Comparison of ENCODE assay signal across 24 cellular contexts in genomic region chr5:140117523-140117922, GRCh38. TPM values are rescaled to one million over a fixed set of nuclear protein-coding genes. Genes with fewer than 3 reads are reported as not detected.
DNase-seq lines count a peak whose midpoint lies in the region; ATAC-seq and TF ChIP-seq lines count a peak whose summit lies in the region.
"Had no signal": no experiment of that assay in that cellular context is flagged by ENCODE, and none has a peak within 500 bp of the region (broad histone marks: within the 10 kb centered on the region; RNA-seq: fewer than 3 reads in every experiment).

No MANE protein-coding gene starts in this region.

- no peaks in the 10 kb centered on the region for H3K9me2 ChIP-seq in GM23248 (ENCODE audit: insufficient read depth)
- H3K9me2 ChIP-seq in hepatocyte (replicated peaks; ENCODE audit: insufficient read depth): no peaks in the 10 kb centered on the region

- H3K27me3 Mint-ChIP-seq in stimulated activated naive CD8-positive, alpha-beta T cell treated with anti-CD3 and anti-CD28 coated beads, Interleukin-15, amount 100 ng/mL, for 72 hours: no peaks in the 10 kb centered on the region
- H3K27me3 Mint-ChIP-seq in activated T-cell treated with anti-CD3 and anti-CD28 coated beads, Interleukin-2, amount 50 U/mL, for 72 hours (ENCODE audit: low read depth): no peaks in the 10 kb centered on the region
- H3K27me3 Mint-ChIP-seq: stimulated activated memory B cell treated with anti-CD40 and anti-IgM and Interleukin-4, amounts not matched to agents 10 μg/mL and 1 μg/mL and 100 μg/mL, for 72 hours had no signal

- H4K20me1 ChIP-seq in GM23248 (ENCODE audit: insufficient read depth) (peaks cover 18% of the 10 kb centered on the region; the same call in 1 of the 2 replicates), hepatocyte (ENCODE audit: insufficient read depth, poor library complexity, severe bottlenecking) (peaks cover 29% of the 10 kb centered on the region)

- no TSS peak for BruUV-seq in Panc1 (replicated peaks; lab: Mats Ljungman, UMichigan)

- CTCF ChIA-PET in Panc1 (lab: Charles Lee): interaction anchor here (1.1 kb wide), 2 partner anchors 27 to 45 kb away, joined by 3 to 5 read pairs; no protein-coding TSS in a partner anchor

- intact Hi-C loops in Panc1 (cut with micrococcal nuclease; ENCODE audit: unreplicated experiment): loop anchor here (5.0 kb wide), 1 partner anchor 40 kb away; no protein-coding TSS in a partner anchor

- POLR2A ChIA-PET in Panc1 (lab: Charles Lee): no interaction called here

- no peaks in the 10 kb centered on the region for H3K9me3 Mint-ChIP-seq in stimulated activated naive CD8-positive, alpha-beta T cell treated with anti-CD3 and anti-CD28 coated beads, Interleukin-15, amount 100 ng/mL, for 72 hours
- H3K9me3 Mint-ChIP-seq in activated T-cell treated with anti-CD3 and anti-CD28 coated beads, Interleukin-2, amount 50 U/mL, for 72 hours: no peaks in the 10 kb centered on the region
- H3K9me3 Mint-ChIP-seq: stimulated activated memory B cell treated with anti-CD40 and anti-IgM and Interleukin-4, amounts not matched to agents 10 μg/mL and 1 μg/mL and 100 μg/mL, for 72 hours had no signal

- H3K36me3 ChIP-seq in BE2C (no peaks in the 10 kb centered on the region), GM23248 (ENCODE audit: low read depth) (no peaks in the 10 kb centered on the region; the same call in 1 of the 2 replicates), Panc1 (ENCODE audit: control insufficient read depth, insufficient read depth, low read length) (0 out of 2 replicates have a peak, but pooled peaks cover 3% of the 10 kb centered on the region), hepatocyte (replicated peaks; ENCODE audit: insufficient read depth, low read depth) (no peaks in the 10 kb centered on the region)
- H3K36me3 ChIP-seq: BLaER1 had no signal

- H3K27me3 ChIP-seq in BE2C (no peaks in the 10 kb centered on the region), GM23248 (replicated peaks; ENCODE audit: insufficient read depth) (no peaks in the 10 kb centered on the region), Panc1 (ENCODE audit: control insufficient read depth, insufficient read depth, low read length) (no peaks in the 10 kb centered on the region), hepatocyte (peaks cover 1% of the 10 kb centered on the region)

- TF ChIP-seq CTCF in BE2C (IDR thresholded peaks at IDR 0.05; ENCODE audit: low read depth, low read length) (no peak), Panc1 (IDR thresholded peaks at IDR 0.05) (no peak), hepatocyte (IDR thresholded peaks at IDR 0.05; ENCODE audit: poor library complexity) (no peak)

- H2AFZ ChIP-seq in GM23248: no peak overlapping the region
- no peak overlapping the region for H2AFZ ChIP-seq in hepatocyte

- H3K4me3 ChIP-seq in BE2C (ENCODE audit: low read depth, low read length) (peak overlapping the region; percentile 2; the same call in 1 of the 2 replicates), GM23248 (no peak overlapping the region), Panc1 (ENCODE audit: low read depth in 2 of 2, low read length in 2 of 2) (no peak overlapping the region), hepatocyte (no peak overlapping the region)
- H3K4me3 ChIP-seq: BLaER1 had no signal

- H3K27ac Mint-ChIP-seq in stimulated activated naive CD8-positive, alpha-beta T cell treated with anti-CD3 and anti-CD28 coated beads, Interleukin-15, amount 100 ng/mL, for 72 hours: no peak overlapping the region
- H3K27ac Mint-ChIP-seq in activated T-cell treated with anti-CD3 and anti-CD28 coated beads, Interleukin-2, amount 50 U/mL, for 72 hours: no peak overlapping the region
- H3K27ac Mint-ChIP-seq: stimulated activated memory B cell treated with anti-CD40 and anti-IgM and Interleukin-4, amounts not matched to agents 10 μg/mL and 1 μg/mL and 100 μg/mL, for 72 hours had no signal

- H3K4me2 ChIP-seq in GM23248 (ENCODE audit: unreplicated experiment): peak overlapping the region; percentile 81
- H3K4me2 ChIP-seq in hepatocyte: peak overlapping the region; percentile 98

- in situ Hi-C loops in GM23248 (cut with MboI) (no loop called here), Panc1 (cut with HindIII; ENCODE audit: low pct_unique_long_range_greater_than_20kb, low sequenced_read_pairs) (no loop called here)

- H3K36me3 Mint-ChIP-seq in activated T-cell treated with anti-CD3 and anti-CD28 coated beads, Interleukin-2, amount 50 U/mL, for 72 hours (ENCODE audit: insufficient read depth in 2 of 2): peaks cover 1 to 4% of the 10 kb centered on the region in 2 donors

- DNase-seq in BE2C (no peak), GM23248 (no peak), Panc1 (ENCODE audit: low read depth, low spot score) (no peak), hepatocyte (ENCODE audit: low spot score) (no peak), NCI-H146 treated with DMSO at 0.1 percent for 48 hours (lab: John Stamatoyannopoulos, UW; ENCODE audit: unreplicated experiment) (no peak)
- DNase-seq in stimulated activated naive CD8-positive, alpha-beta T cell treated with anti-CD3 and anti-CD28 coated beads, Interleukin-15, amount 100 ng/mL, for 72 hours: no peak
- DNase-seq in activated T-cell treated with anti-CD3 and anti-CD28 coated beads, Interleukin-2, amount 50 U/mL, for 72 hours: no peak
- DNase-seq: ACHN; activated CD4-positive, alpha-beta T cell treated with anti-CD3 and anti-CD28 coated beads, Interleukin-2, amount 50 U/mL, for 48 hours; activated CD4-positive, CD25-positive, alpha-beta regulatory T cell; activated CD8-positive, alpha-beta memory T cell treated with anti-CD3 and anti-CD28 coated beads, Interleukin-2, amount 50 U/mL, for 4 hours; DMS79 treated with DMSO at 0.1 percent for 48 hours; HCEC 1CT; islet precursor cell; NCI-H1694; NCI-H510A treated with DMSO at 0.1 percent for 48 hours; posterior cingulate gyrus; SIG-M5; stimulated activated CD4-positive, alpha-beta T cell treated with anti-CD3 and anti-CD28 coated beads, Interleukin-12 subunit alpha, Interleukin-12 subunit beta, amount 100 ng/mL, for 4 hours; stimulated activated CD4-positive, alpha-beta T cell treated with anti-CD3 and anti-CD28 coated beads, Interleukin-4, amount 100 ng/mL, for 24 hours had no signal

- no peak overlapping the region for H3K4me3 Mint-ChIP-seq in stimulated activated naive CD8-positive, alpha-beta T cell treated with anti-CD3 and anti-CD28 coated beads, Interleukin-15, amount 100 ng/mL, for 72 hours
- H3K4me3 Mint-ChIP-seq in activated T-cell treated with anti-CD3 and anti-CD28 coated beads, Interleukin-2, amount 50 U/mL, for 72 hours: peak overlapping the region in 1 of 2 donors; percentile 77
- H3K4me3 Mint-ChIP-seq: stimulated activated memory B cell treated with anti-CD40 and anti-IgM and Interleukin-4, amounts not matched to agents 10 μg/mL and 1 μg/mL and 100 μg/mL, for 72 hours had no signal

- ATAC-seq in Panc1 (no peak), GM19324 (IDR thresholded peaks at IDR 0.05; ENCODE audit: low FRiP score, unreplicated experiment) (no peak)
- ATAC-seq in stimulated activated naive CD8-positive, alpha-beta T cell treated with anti-CD3 and anti-CD28 coated beads, Interleukin-15, amount 100 ng/mL, for 72 hours: no peak
- ATAC-seq in activated T-cell treated with anti-CD3 and anti-CD28 coated beads, Interleukin-2, amount 50 U/mL, for 72 hours (replicated peaks in 1 of 2): no peak
- ATAC-seq: sciatic nerve; stimulated activated memory B cell treated with anti-CD40 and anti-IgM and Interleukin-4, amounts not matched to agents 10 μg/mL and 1 μg/mL and 100 μg/mL, for 72 hours had no signal

- H3K27ac ChIP-seq in GM23248: no peak overlapping the region
- peak overlapping the region; percentile 51; the same call in 1 of the 2 replicates for H3K27ac ChIP-seq in Panc1 (ENCODE audit: low read length)
- no peak overlapping the region for H3K27ac ChIP-seq in hepatocyte
- H3K27ac ChIP-seq: BLaER1 had no signal

- WGBS in GM23248 (ENCODE audit: low coverage in 1 of 2, low lambda C conversion rate in 2 of 2, missing lambda C conversion rate in 2 of 2), 2 experiments: 73 to 79% methylated on average over 3 of the region's 3 CpGs
- 44% methylated on average over 3 of the region's 3 CpGs for WGBS in hepatocyte (ENCODE audit: low lambda C conversion rate, missing lambda C conversion rate)

- H3K9ac ChIP-seq in GM23248: no peak overlapping the region
- H3K9ac ChIP-seq: BLaER1 had no signal

- H3K9me3 ChIP-seq in BE2C: no peaks in the 10 kb centered on the region
- H3K9me3 ChIP-seq in GM23248 (ENCODE audit: low read depth): no peaks in the 10 kb centered on the region
- no peaks in the 10 kb centered on the region for H3K9me3 ChIP-seq in Panc1 (ENCODE audit: control insufficient read depth, insufficient read depth, low read depth, low read length)
- no peaks in the 10 kb centered on the region for H3K9me3 ChIP-seq in hepatocyte (ENCODE audit: low read depth)
- H3K9me3 ChIP-seq: BLaER1 had no signal

- peaks cover 50% of the 10 kb centered on the region for H3K4me1 Mint-ChIP-seq in stimulated activated naive CD8-positive, alpha-beta T cell treated with anti-CD3 and anti-CD28 coated beads, Interleukin-15, amount 100 ng/mL, for 72 hours
- peaks cover 54% of the 10 kb centered on the region for H3K4me1 Mint-ChIP-seq in activated T-cell treated with anti-CD3 and anti-CD28 coated beads, Interleukin-2, amount 50 U/mL, for 72 hours (ENCODE audit: low read depth)

- H3K79me2 ChIP-seq in GM23248 (ENCODE audit: insufficient read depth): peaks cover 96% of the 10 kb centered on the region
- peaks cover 73% of the 10 kb centered on the region for H3K79me2 ChIP-seq in hepatocyte

- H3F3A ChIP-seq in GM23248 (ENCODE audit: insufficient read depth): peaks cover 9% of the 10 kb centered on the region

- H3K4me1 ChIP-seq in BE2C: no peaks in the 10 kb centered on the region
- peaks cover 37% of the 10 kb centered on the region for H3K4me1 ChIP-seq in GM23248 (ENCODE audit: insufficient read depth)
- peaks cover 60% of the 10 kb centered on the region for H3K4me1 ChIP-seq in Panc1 (ENCODE audit: control insufficient read depth, insufficient read depth, low read length)
- peaks cover 31% of the 10 kb centered on the region for H3K4me1 ChIP-seq in hepatocyte (ENCODE audit: insufficient read depth)

RNA-seq across cellular contexts. Expression of gene PURA, which starts 3.6 kb away (rescaled TPM):
- polyA plus RNA-seq in BE2C (2012; ENCODE audit: insufficient read depth, insufficient read length, low read depth): 36.3 TPM
- 24.2 and 30.6 TPM in 2 replicates for total RNA-seq in GM23248 (2014; rRNA removed; shearing (Covaris generic))
- polyA plus RNA-seq in GM23248 (2016; fragmentation: Nextera tagmentation; extraction: Ambion mirVana) (7.9 and 10.7 TPM in 2 replicates), hepatocyte (7.4 and 10.1 TPM in 2 replicates)
- total RNA-seq in Panc1 (2021; ENCODE audit: unreplicated experiment) (16.9 TPM), hepatocyte (11.9 and 13.8 TPM in 2 replicates)
- polyA plus RNA-seq in Panc1 (2012; ENCODE audit: insufficient read length): 32.8 TPM
- total RNA-seq in activated T-cell treated with anti-CD3 and anti-CD28 coated beads, Interleukin-2, amount 50 U/mL, for 72 hours: 10 to 100 TPM; 11.9 to 14.2 TPM

RNA-seq across cellular contexts. Expression of gene IGIP, which starts 8.2 kb away (rescaled TPM):
- polyA plus RNA-seq in BE2C (2012; ENCODE audit: insufficient read depth, insufficient read length, low read depth): 4.0 TPM
- total RNA-seq in GM23248 (2014; rRNA removed; shearing (Covaris generic)): 13.0 and 16.3 TPM in 2 replicates
- polyA plus RNA-seq in GM23248 (2016; fragmentation: Nextera tagmentation; extraction: Ambion mirVana) (3.4 and 3.5 TPM in 2 replicates), hepatocyte (0.50 and 0.89 TPM in 2 replicates)
- total RNA-seq in Panc1 (2021; ENCODE audit: unreplicated experiment) (7.7 TPM), hepatocyte (4.4 and 7.2 TPM in 2 replicates)
- 3.6 TPM for polyA plus RNA-seq in Panc1 (2012; ENCODE audit: insufficient read length)
- 1 to 10 TPM; 5.5 to 6.5 TPM for total RNA-seq in activated T-cell treated with anti-CD3 and anti-CD28 coated beads, Interleukin-2, amount 50 U/mL, for 72 hours

RNA-seq across cellular contexts. Expression of gene CYSTM1, which starts 57.5 kb away (rescaled TPM):
- 72.8 TPM for polyA plus RNA-seq in BE2C (2012; ENCODE audit: insufficient read depth, insufficient read length, low read depth)
- 10.4 and 16.0 TPM in 2 replicates for total RNA-seq in GM23248 (2014; rRNA removed; shearing (Covaris generic))
- polyA plus RNA-seq in GM23248 (2016; fragmentation: Nextera tagmentation; extraction: Ambion mirVana) (42.3 and 45.5 TPM in 2 replicates), hepatocyte (196 and 262 TPM in 2 replicates)
- total RNA-seq in Panc1 (2021; ENCODE audit: unreplicated experiment) (126 TPM), hepatocyte (111 and 120 TPM in 2 replicates)
- polyA plus RNA-seq in Panc1 (2012; ENCODE audit: insufficient read length): 185 TPM
- total RNA-seq in activated T-cell treated with anti-CD3 and anti-CD28 coated beads, Interleukin-2, amount 50 U/mL, for 72 hours: 10 to 100 TPM; 15.3 to 18.9 TPM
